Comparison of ENCODE assay signal across 8 cellular contexts in genomic region chr6:47307362-47308222, GRCh38. TPM values are rescaled to one million over a fixed set of nuclear protein-coding genes. Genes with fewer than 3 reads are reported as not detected.
DNase-seq lines count a peak whose midpoint lies in the region; ATAC-seq and TF ChIP-seq lines count a peak whose summit lies in the region.

No MANE protein-coding gene starts in this region.

- DNase-seq in AG09309 (ENCODE audit: low read depth) (no peak), IMR-90 (no peak), NK-92 (lab: John Stamatoyannopoulos, UW; ENCODE audit: unreplicated experiment) (no peak)

- H2BK15ac ChIP-seq in IMR-90 (ENCODE audit: low read depth, low read length), result no peak overlapping the region; the same call in 2 of the 3 replicates

- WGBS in IMR-90 (ENCODE audit: extremely low coverage in 2 of 2, insufficient read length in 1 of 2), 2 experiments, result no CpG with 5 or more reads among the region's 7 CpGs
- WGBS in ectodermal cell, 2 experiments, result 88 to 95% methylated on average over 7 of the region's 7 CpGs

- no peak overlapping the region for H3K4ac ChIP-seq in IMR-90 (ENCODE audit: low read depth, low read length)

- H3K36me3 ChIP-seq in IMR-90 (ENCODE audit: control insufficient read depth, insufficient read depth, low read length) (no peaks in the 10 kb centered on the region), ectodermal cell (ENCODE audit: control insufficient read depth, insufficient read depth, low read length) (no peaks in the 10 kb centered on the region), muscle layer of duodenum (ENCODE audit: control insufficient read depth in 1 of 2, insufficient read depth in 2 of 2, low read length in 2 of 2) (no peaks in the 10 kb centered on the region)

- H3K9ac ChIP-seq in IMR-90 (ENCODE audit: low read depth, low read length), result no peak overlapping the region

- H4K91ac ChIP-seq in IMR-90 (ENCODE audit: insufficient read depth, low read depth, low read length), result no peak overlapping the region

- no peak overlapping the region for H3K18ac ChIP-seq in IMR-90 (ENCODE audit: low read depth, low read length)

- no peak overlapping the region for H4K5ac ChIP-seq in IMR-90 (ENCODE audit: low read depth, low read length)

- BruUV-seq in IMR-90 (replicated peaks; lab: Mats Ljungman, UMichigan), result no TSS peak

- POLR2A ChIA-PET in IMR-90 (lab: Charles Lee; ENCODE audit: unreplicated experiment), result interaction anchor here (0.8 kb wide), 1 partner anchor 140 kb away, joined by 8 read pairs; no protein-coding TSS in a partner anchor

- CTCF ChIA-PET in IMR-90 (lab: Yijun Ruan, JAX), result interaction anchor here (0.6 to 1.4 kb wide), 2 partner anchors 66 to 201 kb away, joined by 3 read pairs; no protein-coding TSS in a partner anchor

- H2AFZ ChIP-seq in IMR-90 (replicated peaks; ENCODE audit: low read length, poor library complexity), result no peak overlapping the region

- H3K9me1 ChIP-seq in IMR-90 (ENCODE audit: insufficient read depth, low read length), result no peaks in the 10 kb centered on the region

- peak overlapping the region; percentile 61; the same call in 1 of the 2 replicates for H3K23ac ChIP-seq in IMR-90 (ENCODE audit: low read depth, low read length)

- intact Hi-C loops in IMR-90 (cut with micrococcal nuclease), result loop anchor here (5.0 kb wide), 1 partner anchor 50 kb away; no protein-coding TSS in a partner anchor

- no peaks in the 10 kb centered on the region for H3K9me3 ChIP-seq in IMR-90 (ENCODE audit: control insufficient read depth, insufficient read depth, low read length)
- no peaks in the 10 kb centered on the region for H3K9me3 ChIP-seq in ectodermal cell (ENCODE audit: control insufficient read depth, low read length)
- no peaks in the 10 kb centered on the region for H3K9me3 ChIP-seq in muscle layer of duodenum (ENCODE audit: control insufficient read depth in 1 of 2, low read length in 2 of 2)

- H2AK9ac ChIP-seq in IMR-90 (replicated peaks; ENCODE audit: low read depth, low read length, poor library complexity), result no peak overlapping the region

- no peak overlapping the region for H3K56ac ChIP-seq in IMR-90 (ENCODE audit: extremely low read depth, insufficient read depth, low read length)

- no peak for TF ChIP-seq CTCF in AG09309 (IDR thresholded peaks at IDR 0.05; ENCODE audit: control insufficient read depth, insufficient read depth, low read depth, low read length, missing control alignments)
- no peak for TF ChIP-seq CTCF in IMR-90 (conservative IDR thresholded peaks at IDR 0.05; ENCODE audit: low read depth, low read length)

- no peak overlapping the region for H2BK120ac ChIP-seq in IMR-90 (ENCODE audit: low read depth, low read length)

- H3K27ac ChIP-seq in IMR-90 (ENCODE audit: insufficient read depth, low read length) (no peak overlapping the region), ectodermal cell (ENCODE audit: insufficient read depth, low read depth, low read length, poor library complexity, severe bottlenecking) (no peak overlapping the region), muscle layer of duodenum (ENCODE audit: low read length) (peak overlapping the region; percentile 2)

- in situ Hi-C loops in IMR-90 (cut with MboI; ENCODE audit: low sequenced_read_pairs), result loop anchor here (5.0 to 25.0 kb wide), 2 partner anchors 210 to 470 kb away; no protein-coding TSS in a partner anchor

- peaks cover 7 to 24% of the 10 kb centered on the region in 2 experiments; a peak in 1 of 4 replicates for H3K79me1 ChIP-seq in IMR-90 (ENCODE audit: low read depth in 1 of 2, low read length in 2 of 2)

- no peak for TF ChIP-seq POLR2A in IMR-90 (IDR thresholded peaks at IDR 0.05; ENCODE audit: low read depth, low read length)

- dilution Hi-C loops in IMR-90 (cut with HindIII; ENCODE audit: low sequenced_read_pairs, unreplicated experiment), result no loop called here

- no peaks in the 10 kb centered on the region; the same call in 1 of the 2 replicates for H4K20me1 ChIP-seq in IMR-90 (ENCODE audit: insufficient read depth, low read length)

- no peak overlapping the region for H2BK20ac ChIP-seq in IMR-90 (ENCODE audit: low read depth, low read length)

- no peaks in the 10 kb centered on the region; the same call in 1 of the 2 replicates for H3K4me1 ChIP-seq in IMR-90 (ENCODE audit: control insufficient read depth, insufficient read depth, low read length)
- H3K4me1 ChIP-seq in ectodermal cell (ENCODE audit: control insufficient read depth, insufficient read depth, low read length), result no peaks in the 10 kb centered on the region
- H3K4me1 ChIP-seq in muscle layer of duodenum (ENCODE audit: control insufficient read depth in 1 of 2, insufficient read depth in 2 of 2, low read length in 2 of 2), result peaks cover 0 to 18% of the 10 kb centered on the region in 2 donors

- peak overlapping the region; percentile 71 for H3K4me3 ChIP-seq in AG09309 (ENCODE audit: control insufficient read depth, low read depth, low read length)
- peak overlapping the region; percentile 84 for H3K4me3 ChIP-seq in IMR-90 (ENCODE audit: insufficient read depth, low read depth, low read length)
- peak overlapping the region; percentile 68 for H3K4me3 ChIP-seq in ectodermal cell (ENCODE audit: insufficient read depth, low read depth, low read length)
- peak overlapping the region; percentile 67 to 94 for H3K4me3 ChIP-seq in muscle layer of duodenum (ENCODE audit: low read depth in 1 of 2, low read length in 2 of 2)

- H3K27me3 ChIP-seq in IMR-90 (ENCODE audit: control insufficient read depth, insufficient read depth, low read length) (peaks cover 4% of the 10 kb centered on the region; the same call in 1 of the 2 replicates), ectodermal cell (ENCODE audit: control insufficient read depth, insufficient read depth, low read length, poor library complexity, severe bottlenecking) (no peaks in the 10 kb centered on the region), muscle layer of duodenum (ENCODE audit: low read depth, low read length) (no peaks in the 10 kb centered on the region)

- ATAC-seq in IMR-90 (ENCODE audit: low read depth), result no peak
- no peak for ATAC-seq in HG03469 (IDR thresholded peaks at IDR 0.05; ENCODE audit: unreplicated experiment)
- ATAC-seq in GM18520 (IDR thresholded peaks at IDR 0.05; ENCODE audit: unreplicated experiment), result no peak
- ATAC-seq in HG03571 (IDR thresholded peaks at IDR 0.05; ENCODE audit: unreplicated experiment), result no peak

- no peak overlapping the region for H2AK5ac ChIP-seq in IMR-90 (ENCODE audit: low read depth, low read length)

- peak overlapping the region; percentile 92 for H3K4me2 ChIP-seq in IMR-90 (ENCODE audit: low read depth, low read length)

- H3K14ac ChIP-seq in IMR-90 (replicated peaks; ENCODE audit: low read depth, low read length), result peak overlapping the region; percentile 10; the same call in 1 of the 2 replicates

- H2BK5ac ChIP-seq in IMR-90 (ENCODE audit: low read depth, low read length, poor library complexity, severe bottlenecking), result no peak overlapping the region

- TF ChIP-seq RAD21 in IMR-90 (IDR thresholded peaks at IDR 0.05; ENCODE audit: low read length), result no peak

- H4K8ac ChIP-seq in IMR-90 (ENCODE audit: low read depth in 2 of 2, low read length in 2 of 2), result no peak overlapping the region

TF ChIP-seq in IMR-90, 13 proteins besides CTCF, POLR2A, EP300 and RAD21:
- TF ChIP-seq RCOR1 (IDR thresholded peaks at IDR 0.05; ENCODE audit: insufficient replicate concordance, low read length) (no peak), CEBPB (IDR thresholded peaks at IDR 0.05; ENCODE audit: low read depth, low read length) (peak; percentile 72; the same call in 1 of the 2 replicates)

RNA-seq across cellular contexts. Expression of gene TNFRSF21, which starts 2.1 kb away (rescaled TPM):
- 2.5 and 2.9 TPM in 2 replicates for total RNA-seq in IMR-90 (2012; rRNA removed)
- 6.1 and 6.9 TPM in 2 replicates for polyA plus RNA-seq in IMR-90 (2012; rRNA removed)
- 6.0 and 6.7 TPM in 2 replicates for polyA plus RNA-seq in IMR-90 (2012; cell fraction: cytosol; rRNA removed)
- 1.9 and 2.4 TPM in 2 replicates for polyA plus RNA-seq in IMR-90 (2012; cell fraction: nucleus; rRNA removed; ENCODE audit: low replicate concordance)
- polyA plus RNA-seq in ectodermal cell (2013, experiment 1 of 4), result 33.1 TPM
- polyA plus RNA-seq in ectodermal cell (2013, experiment 2 of 4), result 32.1 TPM
- 27.0 TPM for polyA plus RNA-seq in ectodermal cell (2013, experiment 3 of 4)
- 30.4 TPM for polyA plus RNA-seq in ectodermal cell (2013, experiment 4 of 4)
